11 cellular contexts compared by ENCODE assay signal in genomic region chr9:15635752-15636151, GRCh38.
"Had no signal": no experiment of that assay in that cellular context is flagged by ENCODE, and none has a peak within 500 bp of the region (broad histone marks: within the 10 kb centered on the region; RNA-seq: fewer than 3 reads in every experiment).

No MANE protein-coding gene starts in this region.

- FAIRE-seq: HTR-8/SVneo, K562 had no signal

- H3K9me3 ChIP-seq: HAP-1 had no signal

- H3K9ac ChIP-seq: GM23248 had no signal

- H3K4me3 ChIP-seq: GM23248, HAP-1, K562 had no signal

- H3K36me3 ChIP-seq: HAP-1 had no signal

- H2AFZ ChIP-seq: GM23248 had no signal

- H3K27ac ChIP-seq: GM23248 had no signal

- DNase-seq: GM23248, GOT3, H7, HFFc6, IMR-90, Kasumi-1, KG1 had no signal

- H3K4me1 ChIP-seq: HAP-1 had no signal

- ATAC-seq: HCT116, K562 had no signal
